ENCODE assay signal across 12 cellular contexts in genomic region chr2:101781730-101782426, GRCh38.
DNase-seq lines count a peak whose midpoint lies in the region; TF ChIP-seq lines count a peak whose summit lies in the region.
"Had no signal": no experiment of that assay in that cellular context is flagged by ENCODE, and none has a peak within 500 bp of the region (broad histone marks: within the 10 kb centered on the region; RNA-seq: fewer than 3 reads in every experiment).

No MANE protein-coding gene starts in this region.

- no peak overlapping the region for H2AFZ ChIP-seq in mammary epithelial cell (ENCODE audit: low read depth, low read length)
- H2AFZ ChIP-seq: PC-9 had no signal

- no peak overlapping the region for H3K4me3 ChIP-seq in mammary epithelial cell (replicated peaks in 1 of 3; ENCODE audit: insufficient read depth in 1 of 3, low read depth in 2 of 3, low read length in 3 of 3)
- no peak overlapping the region for H3K4me3 ChIP-seq in breast epithelium
- H3K4me3 ChIP-seq in dorsolateral prefrontal cortex: peak overlapping the region in 27 of 59 donors; percentile 1 to 36 (median 17)
- H3K4me3 ChIP-seq in testis: no peak overlapping the region
- H3K4me3 ChIP-seq: PC-9, thoracic aorta had no signal

- in situ Hi-C loops in mammary epithelial cell (cut with MboI; ENCODE audit: low sequenced_read_pairs in 2 of 2): no loop called here

- BruUV-seq in mammary epithelial cell (replicated peaks; lab: Mats Ljungman, UMichigan): no TSS peak

- H3K9ac ChIP-seq in mammary epithelial cell (ENCODE audit: insufficient read depth, low read length): no peak overlapping the region

- H3K79me2 ChIP-seq in mammary epithelial cell (ENCODE audit: insufficient read depth, low read length): peaks cover 100% of the 10 kb centered on the region

- TF ChIP-seq CTCF in mammary epithelial cell (conservative IDR thresholded peaks at IDR 0.05 in 1 of 2, IDR thresholded peaks at IDR 0.05 in 1 of 2; ENCODE audit: extremely low read depth in 1 of 2, insufficient read depth in 1 of 2, low read depth in 1 of 2, low read length in 2 of 2) (no peak), breast epithelium (IDR thresholded peaks at IDR 0.05) (no peak), dorsolateral prefrontal cortex (IDR thresholded peaks at IDR 0.05 in 54 of 56, conservative IDR thresholded peaks at IDR 0.05 in 2 of 56; ENCODE audit: low read depth in 1 of 56, partially characterized antibody in 56 of 56) (no peak), testis (IDR thresholded peaks at IDR 0.05) (no peak)

- H3K36me3 ChIP-seq in mammary epithelial cell (ENCODE audit: insufficient read depth, low read length) (peaks cover 2% of the 10 kb centered on the region), breast epithelium (no peaks in the 10 kb centered on the region), testis (ENCODE audit: low read depth, missing control alignments) (no peaks in the 10 kb centered on the region)
- H3K36me3 ChIP-seq: thoracic aorta had no signal

- TF ChIP-seq POLR2A in breast epithelium (IDR thresholded peaks at IDR 0.05) (no peak), erythroblast (IDR thresholded peaks at IDR 0.05; ENCODE audit: low read length) (no peak), testis (IDR thresholded peaks at IDR 0.05) (no peak)

- H3K9me3 ChIP-seq in mammary epithelial cell (replicated peaks; ENCODE audit: insufficient read depth, low read length) (no peaks in the 10 kb centered on the region), breast epithelium (no peaks in the 10 kb centered on the region), testis (no peaks in the 10 kb centered on the region)
- H3K9me3 ChIP-seq: thoracic aorta had no signal

- intact Hi-C loops in mammary epithelial cell (cut with micrococcal nuclease) (no loop called here), breast epithelium (cut with DNase I; ENCODE audit: low total_unique reads) (no loop called here), dorsolateral prefrontal cortex (cut with DNase I) (no loop called here), testis (cut with DNase I; ENCODE audit: low total_unique reads) (no loop called here)

- peaks cover 22% of the 10 kb centered on the region for H3K4me1 ChIP-seq in mammary epithelial cell (ENCODE audit: insufficient read depth, low read length)
- H3K4me1 ChIP-seq in breast epithelium: no peaks in the 10 kb centered on the region
- peaks cover 7% of the 10 kb centered on the region for H3K4me1 ChIP-seq in testis

- peak overlapping the region; percentile 55 for H3K4me2 ChIP-seq in mammary epithelial cell (ENCODE audit: insufficient read depth, low read depth, low read length)
- H3K4me2 ChIP-seq: PC-9 had no signal

- CTCF ChIA-PET in mammary epithelial cell (lab: Charles Lee; ENCODE audit: low non-redundant PET): no interaction called here

- H3K27me3 ChIP-seq in mammary epithelial cell (ENCODE audit: insufficient read depth, low read length): no peaks in the 10 kb centered on the region
- H3K27me3 ChIP-seq in breast epithelium: no peaks in the 10 kb centered on the region
- no peaks in the 10 kb centered on the region for H3K27me3 ChIP-seq in dorsolateral prefrontal cortex
- H3K27me3 ChIP-seq in testis: no peaks in the 10 kb centered on the region

- dilution Hi-C loops in mammary epithelial cell (cut with HindIII; ENCODE audit: low sequenced_read_pairs): no loop called here

- WGBS in mammary epithelial cell (ENCODE audit: low coverage, missing lambda C conversion rate): 43% methylated on average over 8 of the region's 8 CpGs
- whole genome bisulfite sequencing in testis, 2 donors: 88 to 90% methylated on average over 8 of the region's 8 CpGs

- DNase-seq in mammary epithelial cell (no peak), breast epithelium (ENCODE audit: low spot score in 2 of 2) (no peak), NCI-H1694 treated with DMSO at 0.1 percent for 48 hours (lab: John Stamatoyannopoulos, UW) (peak; percentile 81), dorsolateral prefrontal cortex (peak in 2 of 10 donors; percentile 64 to 71), substantia nigra (lab: John Stamatoyannopoulos, UW) (peak in 6 of 49 donors; percentile 19 to 53 (median 23)), erythroblast (lab: John Stamatoyannopoulos, UW) (no peak), NCI-H1048 (lab: John Stamatoyannopoulos, UW) (no peak), testis (no peak)
- DNase-seq: PC-9; stimulated activated CD4-positive, alpha-beta T cell treated with anti-CD3 and anti-CD28 coated beads, Interleukin-4, amount 100 ng/mL, for 4 hours; T1000 had no signal

- peaks cover 15% of the 10 kb centered on the region for H4K20me1 ChIP-seq in mammary epithelial cell (ENCODE audit: insufficient read depth, low read length)

- H3K27ac ChIP-seq in mammary epithelial cell (ENCODE audit: insufficient read depth, low read depth, low read length) (no peak overlapping the region), breast epithelium (no peak overlapping the region), dorsolateral prefrontal cortex (peak overlapping the region in 58 of 59 donors; percentile 7 to 93 (median 77)), substantia nigra (ENCODE audit: low read depth, low read length, poor library complexity, severe bottlenecking) (peak overlapping the region; percentile 76), testis (no peak overlapping the region)
- H3K27ac ChIP-seq: PC-9, thoracic aorta had no signal

Comparison
In these comparisons a context has a peak if more than half of its experiments do, and no peak if none do; other contexts are left out.
1. H3K27ac ChIP-seq: peak in dorsolateral prefrontal cortex (58 of 59) and substantia nigra (single experiment); none in mammary epithelial cell (single experiment), breast epithelium (0 of 2) and testis (0 of 2).